Comparison of ENCODE assay signal across 19 cellular contexts in the genomic region with DNA sequence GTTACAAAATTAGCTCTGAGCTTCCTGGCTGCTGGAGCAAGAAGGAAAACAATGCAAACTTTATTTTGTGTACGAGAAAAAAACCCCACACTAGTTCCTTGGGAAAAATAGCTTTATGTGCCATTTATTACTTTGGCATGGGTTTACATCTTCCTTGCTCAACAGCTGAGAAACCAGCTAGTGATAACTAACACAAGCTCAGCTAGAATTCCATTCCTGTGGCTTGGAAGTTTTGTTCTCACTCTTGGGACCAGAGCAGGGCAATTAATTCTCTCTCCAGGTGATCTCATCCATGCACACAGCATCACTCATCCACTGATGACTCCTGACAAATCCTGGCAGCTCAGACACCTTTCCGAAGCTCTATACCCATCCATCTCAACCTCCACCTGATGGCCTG.
A peak's percentile ranks its signal among the peaks of the same experiment; 100 is the strongest.
DNase-seq lines count a peak whose midpoint lies in the region; TF ChIP-seq lines count a peak whose summit lies in the region.
"Had no signal": no experiment of that assay in that cellular context is flagged by ENCODE, and none has a peak within 500 bp of the region (broad histone marks: within the 10 kb centered on the region; RNA-seq: fewer than 3 reads in every experiment).

No MANE protein-coding gene starts in this region.

- CTCF ChIA-PET in HEK293T (lab: Yijun Ruan, JAX), result interaction anchor here (0.9 to 1.1 kb wide), 2 partner anchors 10 to 16 kb away, joined by 3 to 4 read pairs; no protein-coding TSS in a partner anchor

- DNase-seq in AG09309 (ENCODE audit: low read depth) (peak; percentile 2), GM04504 (ENCODE audit: low read depth) (peak; percentile 17), epithelial cell of esophagus (ENCODE audit: low read depth) (peak; percentile 21), kidney tubule cell (ENCODE audit: low spot score) (peak; percentile 39), HEK293T (ENCODE audit: extremely low spot score) (no peak), NCI-H446 treated with DMSO at 0.1 percent for 48 hours (lab: John Stamatoyannopoulos, UW) (no peak), NCI-H748 (lab: John Stamatoyannopoulos, UW; ENCODE audit: unreplicated experiment) (no peak)
- DNase-seq in activated CD4-positive, alpha-beta T cell treated with anti-CD3 and anti-CD28 coated beads for 4 hours, result no peak
- DNase-seq: Calu3; CD8-positive, alpha-beta T cell; EL; MG63; NCI-H1092; NCI-H1436 treated with DMSO at 0.1 percent for 48 hours; NCI-H2029 treated with DMSO at 0.1 percent for 48 hours; NCI-H2171 treated with DMSO at 0.1 percent for 48 hours; NCI-H446; NCI-H748 treated with DMSO at 0.1 percent for 48 hours had no signal

- H3K4me3 ChIP-seq in AG09309 (ENCODE audit: control insufficient read depth, low read depth, low read length) (no peak overlapping the region), epithelial cell of esophagus (ENCODE audit: low read length) (no peak overlapping the region)
- H3K4me3 ChIP-seq: BLaER1 treated with 17β-estradiol and CSF1 and Interleukin-3, amounts not matched to agents 10 nM and 100 nM; MG63 had no signal

- no peak for TF ChIP-seq CTCF in AG09309 (IDR thresholded peaks at IDR 0.05; ENCODE audit: control insufficient read depth, insufficient read depth, low read depth, low read length, missing control alignments)
- TF ChIP-seq CTCF in epithelial cell of esophagus (IDR thresholded peaks at IDR 0.05; ENCODE audit: insufficient read depth, low read depth, low read length, missing control alignments), result no peak

- POLR2A ChIA-PET in HEK293T (lab: Yijun Ruan, JAX), result no interaction called here

TF ChIP-seq in HEK293T, 16 proteins besides CTCF, POLR2A, EP300 and RAD21:
- TF ChIP-seq CTBP1 (IDR thresholded peaks at IDR 0.05; ENCODE audit: borderline replicate concordance), result no peak
- no peak for TF ChIP-seq L3MBTL2 (conservative IDR thresholded peaks at IDR 0.05)
- no peak for TF ChIP-seq FOXK2 (IDR thresholded peaks at IDR 0.05)
- TF ChIP-seq HDGF (IDR thresholded peaks at IDR 0.05; ENCODE audit: borderline replicate concordance), result no peak
- TF ChIP-seq, protein P1, sequence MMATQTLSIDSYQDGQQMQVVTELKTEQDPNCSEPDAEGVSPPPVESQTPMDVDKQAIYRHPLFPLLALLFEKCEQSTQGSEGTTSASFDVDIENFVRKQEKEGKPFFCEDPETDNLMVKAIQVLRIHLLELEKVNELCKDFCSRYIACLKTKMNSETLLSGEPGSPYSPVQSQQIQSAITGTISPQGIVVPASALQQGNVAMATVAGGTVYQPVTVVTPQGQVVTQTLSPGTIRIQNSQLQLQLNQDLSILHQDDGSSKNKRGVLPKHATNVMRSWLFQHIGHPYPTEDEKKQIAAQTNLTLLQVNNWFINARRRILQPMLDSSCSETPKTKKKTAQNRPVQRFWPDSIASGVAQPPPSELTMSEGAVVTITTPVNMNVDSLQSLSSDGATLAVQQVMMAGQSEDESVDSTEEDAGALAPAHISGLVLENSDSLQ (IDR thresholded peaks at IDR 0.05), result no peak
- TF ChIP-seq LEF1 (IDR thresholded peaks at IDR 0.05; ENCODE audit: borderline replicate concordance), result no peak
- TF ChIP-seq BHLHE40 (IDR thresholded peaks at IDR 0.05; ENCODE audit: borderline replicate concordance), result no peak
- TF ChIP-seq ELF4 (IDR thresholded peaks at IDR 0.05), result no peak
- no peak for TF ChIP-seq SP1 (IDR thresholded peaks at IDR 0.05)
- no peak for TF ChIP-seq SUZ12 (IDR thresholded peaks at IDR 0.05)
- TF ChIP-seq FOXA1 (IDR thresholded peaks at IDR 0.05), result no peak
- no peak for TF ChIP-seq FOXM1 (IDR thresholded peaks at IDR 0.05; ENCODE audit: borderline replicate concordance)
- TF ChIP-seq NFRKB (IDR thresholded peaks at IDR 0.05), result no peak
- no peak for TF ChIP-seq ARNT (IDR thresholded peaks at IDR 0.05)
- TF ChIP-seq TARDBP (IDR thresholded peaks at IDR 0.05), result no peak
TF ChIP-seq in HEK293T: peak in this region for 0.

Comparison
In these comparisons a context has a peak if more than half of its experiments do, and no peak if none do; other contexts are left out.
1. DNase-seq: peak in AG09309 (single experiment), GM04504 (single experiment), epithelial cell of esophagus (single experiment) and kidney tubule cell (single experiment); none in HEK293T (single experiment), NCI-H446 treated with DMSO at 0.1 percent for 48 hours (single experiment), activated CD4-positive, alpha-beta T cell treated with anti-CD3 and anti-CD28 coated beads for 4 hours (0 of 2) and NCI-H748 (single experiment).